In genomic region chr1:163039694-163040093, GRCh38 we compare ENCODE assay signal across 4 cellular contexts.
A peak's percentile ranks its signal among the peaks of the same experiment; 100 is the strongest.
TF ChIP-seq lines count a peak whose summit lies in the region.

No MANE protein-coding gene starts in this region.

TF ChIP-seq in A549, 52 proteins besides CTCF, POLR2A, EP300 and RAD21:
- TF ChIP-seq ELK1 (IDR thresholded peaks at IDR 0.05; ENCODE audit: low read depth, low read length): no peak
- peak; percentile 63 for TF ChIP-seq MAFK (IDR thresholded peaks at IDR 0.05; ENCODE audit: partially characterized antibody)

TF ChIP-seq in IMR-90, 13 proteins besides CTCF, POLR2A, EP300 and RAD21:
- TF ChIP-seq BHLHE40 (IDR thresholded peaks at IDR 0.05; ENCODE audit: low read depth, low read length): no peak
- TF ChIP-seq MAFK (IDR thresholded peaks at IDR 0.05; ENCODE audit: low read depth, low read length): peak; percentile 79

TF ChIP-seq in K562, 482 proteins besides CTCF, POLR2A, EP300 and RAD21:
- TF ChIP-seq MAFF (IDR thresholded peaks at IDR 0.05; ENCODE audit: low read length): peak; percentile 41
- TF ChIP-seq HSF4 (CRISPR knock-in tag; IDR thresholded peaks at IDR 0.05; ENCODE audit: borderline replicate concordance): no peak
- TF ChIP-seq FIP1L1 (IDR thresholded peaks at IDR 0.05; ENCODE audit: low read depth, low read length, poor library complexity, severe bottlenecking): no peak
- peak; percentile 19; the same call in 1 of the 2 replicates for TF ChIP-seq MAFK (IDR thresholded peaks at IDR 0.05; ENCODE audit: low read length)
- TF ChIP-seq NBN (IDR thresholded peaks at IDR 0.05; ENCODE audit: low read depth): no peak
- TF ChIP-seq RFX5 (IDR thresholded peaks at IDR 0.05; ENCODE audit: low read depth, low read length): no peak
- TF ChIP-seq MEIS2 (IDR thresholded peaks at IDR 0.05; ENCODE audit: partially characterized antibody): no peak
- no peak for TF ChIP-seq JUNB (CRISPR knock-in tag; conservative IDR thresholded peaks at IDR 0.05)
- TF ChIP-seq TGIF2 (CRISPR knock-in tag; IDR thresholded peaks at IDR 0.05): no peak
- no peak for TF ChIP-seq ZNF57 (CRISPR knock-in tag; IDR thresholded peaks at IDR 0.05)
- TF ChIP-seq C11orf30 (IDR thresholded peaks at IDR 0.05; ENCODE audit: low read depth): peak; percentile 26; the same call in 1 of the 2 replicates
- peak; percentile 62 for TF ChIP-seq ZNF316 (IDR thresholded peaks at IDR 0.05)
- peak; percentile 26; the same call in 1 of the 2 replicates for TF ChIP-seq MAFG (tag; conservative IDR thresholded peaks at IDR 0.05)

TF ChIP-seq in SK-N-SH treated with all-trans-retinoic acid at 6 μM for 48 hours, 23 proteins besides CTCF, POLR2A, EP300 and RAD21 (continued from another document):
- TF ChIP-seq PATZ1 (CRISPR knock-in tag; IDR thresholded peaks at IDR 0.05; ENCODE audit: borderline replicate concordance) (no peak), ISL1 (CRISPR knock-in tag; IDR thresholded peaks at IDR 0.05) (no peak), OSR1 (CRISPR knock-in tag; IDR thresholded peaks at IDR 0.05) (no peak), ZNF70 (CRISPR knock-in tag; IDR thresholded peaks at IDR 0.05) (no peak), TSHZ2 (CRISPR knock-in tag; IDR thresholded peaks at IDR 0.05) (no peak), ZNF8 (CRISPR knock-in tag; IDR thresholded peaks at IDR 0.05) (no peak), CREB5 (CRISPR knock-in tag; IDR thresholded peaks at IDR 0.05; ENCODE audit: low read depth) (no peak), ZC3H10 (CRISPR knock-in tag; IDR thresholded peaks at IDR 0.05) (no peak), ARNTL (CRISPR knock-in tag; IDR thresholded peaks at IDR 0.05; ENCODE audit: borderline replicate concordance, low read depth) (no peak), CSRNP3 (CRISPR knock-in tag; IDR thresholded peaks at IDR 0.05) (no peak), RARB (CRISPR knock-in tag; IDR thresholded peaks at IDR 0.05) (no peak), TCF4 (CRISPR knock-in tag; IDR thresholded peaks at IDR 0.05; ENCODE audit: borderline replicate concordance) (no peak), PPARA (CRISPR knock-in tag; IDR thresholded peaks at IDR 0.05; ENCODE audit: borderline replicate concordance) (no peak)
